13 cellular contexts compared by ENCODE assay signal in the genomic region with DNA sequence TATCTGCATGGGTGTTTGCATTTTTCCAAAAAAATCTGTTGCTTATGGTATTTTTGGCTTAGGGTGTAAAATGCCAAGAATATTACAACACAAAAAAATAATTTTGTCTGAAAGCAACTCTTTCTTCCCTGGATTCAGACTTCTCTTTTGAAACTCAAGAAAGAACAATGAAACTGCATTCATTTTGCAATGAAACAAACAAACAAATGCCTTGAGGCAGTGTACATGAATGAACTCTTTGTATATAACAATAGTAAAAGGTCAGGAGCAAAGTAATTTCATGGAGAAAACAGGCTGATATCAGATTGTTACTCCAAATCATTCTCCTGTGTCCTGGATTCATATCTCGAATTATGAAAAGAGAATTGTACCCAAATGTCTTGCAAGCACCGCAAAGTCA.
"Had no signal": no experiment of that assay in that cellular context is flagged by ENCODE, and none has a peak within 500 bp of the region (broad histone marks: within the 10 kb centered on the region; RNA-seq: fewer than 3 reads in every experiment).

No MANE protein-coding gene starts in this region.

- H3K27me3 ChIP-seq: esophagus muscularis mucosa, hepatocyte, neural progenitor cell, ovary, right lobe of liver had no signal

- ATAC-seq: effector memory CD8-positive, alpha-beta T cell; natural killer cell treated with Interleukin-12 subunit alpha and Interleukin-12 subunit beta and Interleukin-15 and Interleukin-18, amount 100 ng/mL, for 72 hours; right lobe of liver; stimulated activated effector memory CD8-positive, alpha-beta T cell treated with anti-CD3 and anti-CD28 coated beads, Interleukin-12 subunit alpha, Interleukin-12 subunit beta, amount 100 ng/mL, for 72 hours had no signal

- H3K9me3 ChIP-seq: esophagus muscularis mucosa, ovary, right lobe of liver had no signal

- FAIRE-seq: urothelium cell line had no signal

- DNase-seq: effector memory CD8-positive, alpha-beta T cell; nucleus accumbens; ovary; right lobe of liver; stimulated activated CD4-positive, alpha-beta T cell treated with anti-CD3 and anti-CD28 coated beads, Interleukin-4, amount 100 ng/mL, for 1 hour; stimulated activated CD8-positive, alpha-beta memory T cell treated with anti-CD3 and anti-CD28 coated beads, Interleukin-4, amount 100 ng/mL, for 48 hours had no signal

- H3K4me1 ChIP-seq: esophagus muscularis mucosa, neural progenitor cell, right lobe of liver had no signal

- H3K27ac ChIP-seq: epithelial cell of prostate, esophagus muscularis mucosa, hepatocyte, neural progenitor cell, ovary, right lobe of liver had no signal

- H3K4me3 ChIP-seq: esophagus muscularis mucosa, hepatocyte, neural progenitor cell, ovary, right lobe of liver had no signal

- H3K36me3 ChIP-seq: esophagus muscularis mucosa, neural progenitor cell, ovary, right lobe of liver had no signal
